ENCODE assay signal across 9 cellular contexts in the genomic region with DNA sequence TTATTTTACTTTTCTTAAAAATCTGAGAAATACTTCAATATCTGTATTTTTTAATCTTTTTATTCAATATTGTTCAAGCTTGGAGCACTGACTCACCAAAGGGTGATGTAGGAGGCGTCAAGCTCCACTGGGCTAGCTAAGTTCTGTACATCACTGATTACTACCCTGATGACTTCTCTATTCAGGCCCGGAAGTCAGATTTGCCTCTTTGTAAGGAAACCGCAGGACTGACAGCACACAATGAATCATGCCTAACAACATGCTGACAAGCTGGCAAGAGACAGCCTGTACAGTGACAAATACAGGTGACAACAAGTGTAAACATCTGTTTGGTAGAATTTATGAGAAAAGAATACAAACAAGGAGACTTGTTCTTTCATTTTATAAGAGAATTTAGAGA.
A peak's percentile ranks its signal among the peaks of the same experiment; 100 is the strongest.
DNase-seq lines count a peak whose midpoint lies in the region; ATAC-seq, FAIRE-seq and TF ChIP-seq lines count a peak whose summit lies in the region.
"Had no signal": no experiment of that assay in that cellular context is flagged by ENCODE, and none has a peak within 500 bp of the region (broad histone marks: within the 10 kb centered on the region; RNA-seq: fewer than 3 reads in every experiment).

No MANE protein-coding gene starts in this region.

- no peaks in the 10 kb centered on the region for H3K27me3 ChIP-seq in small intestine (ENCODE audit: control insufficient read depth in 2 of 2, insufficient read depth in 2 of 2, low read length in 2 of 2)
- no peaks in the 10 kb centered on the region for H3K27me3 ChIP-seq in GM23338 (ENCODE audit: insufficient read depth)
- H3K27me3 ChIP-seq: upper lobe of left lung had no signal

- DNase-seq in Caki2 (ENCODE audit: low read depth) (peak; percentile 74), NOMO-1 treated with dmso at 0.1 percent for 144 hours (lab: John Stamatoyannopoulos, UW; ENCODE audit: unreplicated experiment) (peak; percentile 21), astrocyte of the spinal cord (ENCODE audit: low read depth, low spot score) (peak; percentile 48), small intestine (peak; percentile 16), GM23338 (ENCODE audit: low spot score) (no peak), DMS79 (lab: John Stamatoyannopoulos, UW) (no peak)

- H4K20me1 ChIP-seq in GM23338 (replicated peaks; ENCODE audit: insufficient read depth): no peaks in the 10 kb centered on the region

- TF ChIP-seq CTCF in astrocyte of the spinal cord (IDR thresholded peaks at IDR 0.05; ENCODE audit: low read depth, low read length) (no peak), GM23338 (conservative IDR thresholded peaks at IDR 0.05; ENCODE audit: low read depth in 2 of 2) (no peak)

- no peak overlapping the region for H3K4me3 Mint-ChIP-seq in GM23338

- H3K4me2 ChIP-seq in GM23338: no peak overlapping the region

- H3K79me2 ChIP-seq in GM23338 (replicated peaks; ENCODE audit: insufficient read depth): no peaks in the 10 kb centered on the region

- no peak for FAIRE-seq in small intestine (lab: Jason Lieb, UNC)

- H3K4me1 Mint-ChIP-seq in GM23338: peaks cover 11% of the 10 kb centered on the region

- WGBS in small intestine, 3 donors: 42 to 57% (median 43%) methylated on average over 3 of the region's 3 CpGs

- H3K4me1 ChIP-seq in small intestine (ENCODE audit: control insufficient read depth in 2 of 2, insufficient read depth in 1 of 2, low read depth in 1 of 2, low read length in 1 of 2) (no peaks in the 10 kb centered on the region), GM23338 (ENCODE audit: insufficient read depth) (peaks cover 6% of the 10 kb centered on the region; the same call in 1 of the 2 replicates)
- H3K4me1 ChIP-seq: upper lobe of left lung had no signal

- ATAC-seq in GM19395 (IDR thresholded peaks at IDR 0.05; ENCODE audit: unreplicated experiment): peak; percentile 100
- peak; percentile 100 for ATAC-seq in HG03354 (IDR thresholded peaks at IDR 0.05; ENCODE audit: poor library complexity, severe bottlenecking, unreplicated experiment)
- no peak; the same call in 2 of the 3 replicates for ATAC-seq in GM23338

- no peaks in the 10 kb centered on the region for H3K27me3 Mint-ChIP-seq in GM23338 (ENCODE audit: insufficient read depth, low read depth, poor library complexity)

- H3K27ac Mint-ChIP-seq in GM23338: no peak overlapping the region

- H3K27ac ChIP-seq in small intestine (ENCODE audit: low read depth in 1 of 2, low read length in 1 of 2) (no peak overlapping the region), GM23338 (ENCODE audit: low read depth) (no peak overlapping the region)
- H3K27ac ChIP-seq: upper lobe of left lung had no signal

- no peaks in the 10 kb centered on the region for H3K9me2 ChIP-seq in GM23338 (ENCODE audit: insufficient read depth)

- H3K9me3 ChIP-seq in small intestine (ENCODE audit: control insufficient read depth, low read depth): no peaks in the 10 kb centered on the region
- H3K9me3 ChIP-seq: upper lobe of left lung had no signal

- H2AFZ ChIP-seq in GM23338: no peak overlapping the region

- no peak overlapping the region for H3K4me3 ChIP-seq in astrocyte of the spinal cord (ENCODE audit: low read depth, low read length)
- H3K4me3 ChIP-seq in small intestine (ENCODE audit: low read depth in 1 of 2, low read length in 2 of 2): no peak overlapping the region
- no peak overlapping the region for H3K4me3 ChIP-seq in GM23338
- H3K4me3 ChIP-seq: upper lobe of left lung had no signal

- H3K9me3 Mint-ChIP-seq in GM23338: no peaks in the 10 kb centered on the region

- no peaks in the 10 kb centered on the region for H3F3A ChIP-seq in GM23338 (replicated peaks; ENCODE audit: low read depth)

- in situ Hi-C loops in Caki2 (cut with HindIII; ENCODE audit: low pct_unique_long_range_greater_than_20kb, low sequenced_read_pairs): no loop called here
- in situ Hi-C loops in astrocyte of the spinal cord (cut with HindIII; ENCODE audit: low sequenced_read_pairs): no loop called here

- H3K36me3 Mint-ChIP-seq in GM23338 (ENCODE audit: low read depth): no peaks in the 10 kb centered on the region

- H3K36me3 ChIP-seq in small intestine (ENCODE audit: control insufficient read depth in 2 of 2, insufficient read depth in 2 of 2, low read length in 2 of 2) (no peaks in the 10 kb centered on the region), GM23338 (ENCODE audit: insufficient read depth) (no peaks in the 10 kb centered on the region)
- H3K36me3 ChIP-seq: upper lobe of left lung had no signal

TF ChIP-seq in GM23338, 12 proteins besides CTCF, POLR2A, EP300 and RAD21 (continues in another document):
- TF ChIP-seq, protein P1, sequence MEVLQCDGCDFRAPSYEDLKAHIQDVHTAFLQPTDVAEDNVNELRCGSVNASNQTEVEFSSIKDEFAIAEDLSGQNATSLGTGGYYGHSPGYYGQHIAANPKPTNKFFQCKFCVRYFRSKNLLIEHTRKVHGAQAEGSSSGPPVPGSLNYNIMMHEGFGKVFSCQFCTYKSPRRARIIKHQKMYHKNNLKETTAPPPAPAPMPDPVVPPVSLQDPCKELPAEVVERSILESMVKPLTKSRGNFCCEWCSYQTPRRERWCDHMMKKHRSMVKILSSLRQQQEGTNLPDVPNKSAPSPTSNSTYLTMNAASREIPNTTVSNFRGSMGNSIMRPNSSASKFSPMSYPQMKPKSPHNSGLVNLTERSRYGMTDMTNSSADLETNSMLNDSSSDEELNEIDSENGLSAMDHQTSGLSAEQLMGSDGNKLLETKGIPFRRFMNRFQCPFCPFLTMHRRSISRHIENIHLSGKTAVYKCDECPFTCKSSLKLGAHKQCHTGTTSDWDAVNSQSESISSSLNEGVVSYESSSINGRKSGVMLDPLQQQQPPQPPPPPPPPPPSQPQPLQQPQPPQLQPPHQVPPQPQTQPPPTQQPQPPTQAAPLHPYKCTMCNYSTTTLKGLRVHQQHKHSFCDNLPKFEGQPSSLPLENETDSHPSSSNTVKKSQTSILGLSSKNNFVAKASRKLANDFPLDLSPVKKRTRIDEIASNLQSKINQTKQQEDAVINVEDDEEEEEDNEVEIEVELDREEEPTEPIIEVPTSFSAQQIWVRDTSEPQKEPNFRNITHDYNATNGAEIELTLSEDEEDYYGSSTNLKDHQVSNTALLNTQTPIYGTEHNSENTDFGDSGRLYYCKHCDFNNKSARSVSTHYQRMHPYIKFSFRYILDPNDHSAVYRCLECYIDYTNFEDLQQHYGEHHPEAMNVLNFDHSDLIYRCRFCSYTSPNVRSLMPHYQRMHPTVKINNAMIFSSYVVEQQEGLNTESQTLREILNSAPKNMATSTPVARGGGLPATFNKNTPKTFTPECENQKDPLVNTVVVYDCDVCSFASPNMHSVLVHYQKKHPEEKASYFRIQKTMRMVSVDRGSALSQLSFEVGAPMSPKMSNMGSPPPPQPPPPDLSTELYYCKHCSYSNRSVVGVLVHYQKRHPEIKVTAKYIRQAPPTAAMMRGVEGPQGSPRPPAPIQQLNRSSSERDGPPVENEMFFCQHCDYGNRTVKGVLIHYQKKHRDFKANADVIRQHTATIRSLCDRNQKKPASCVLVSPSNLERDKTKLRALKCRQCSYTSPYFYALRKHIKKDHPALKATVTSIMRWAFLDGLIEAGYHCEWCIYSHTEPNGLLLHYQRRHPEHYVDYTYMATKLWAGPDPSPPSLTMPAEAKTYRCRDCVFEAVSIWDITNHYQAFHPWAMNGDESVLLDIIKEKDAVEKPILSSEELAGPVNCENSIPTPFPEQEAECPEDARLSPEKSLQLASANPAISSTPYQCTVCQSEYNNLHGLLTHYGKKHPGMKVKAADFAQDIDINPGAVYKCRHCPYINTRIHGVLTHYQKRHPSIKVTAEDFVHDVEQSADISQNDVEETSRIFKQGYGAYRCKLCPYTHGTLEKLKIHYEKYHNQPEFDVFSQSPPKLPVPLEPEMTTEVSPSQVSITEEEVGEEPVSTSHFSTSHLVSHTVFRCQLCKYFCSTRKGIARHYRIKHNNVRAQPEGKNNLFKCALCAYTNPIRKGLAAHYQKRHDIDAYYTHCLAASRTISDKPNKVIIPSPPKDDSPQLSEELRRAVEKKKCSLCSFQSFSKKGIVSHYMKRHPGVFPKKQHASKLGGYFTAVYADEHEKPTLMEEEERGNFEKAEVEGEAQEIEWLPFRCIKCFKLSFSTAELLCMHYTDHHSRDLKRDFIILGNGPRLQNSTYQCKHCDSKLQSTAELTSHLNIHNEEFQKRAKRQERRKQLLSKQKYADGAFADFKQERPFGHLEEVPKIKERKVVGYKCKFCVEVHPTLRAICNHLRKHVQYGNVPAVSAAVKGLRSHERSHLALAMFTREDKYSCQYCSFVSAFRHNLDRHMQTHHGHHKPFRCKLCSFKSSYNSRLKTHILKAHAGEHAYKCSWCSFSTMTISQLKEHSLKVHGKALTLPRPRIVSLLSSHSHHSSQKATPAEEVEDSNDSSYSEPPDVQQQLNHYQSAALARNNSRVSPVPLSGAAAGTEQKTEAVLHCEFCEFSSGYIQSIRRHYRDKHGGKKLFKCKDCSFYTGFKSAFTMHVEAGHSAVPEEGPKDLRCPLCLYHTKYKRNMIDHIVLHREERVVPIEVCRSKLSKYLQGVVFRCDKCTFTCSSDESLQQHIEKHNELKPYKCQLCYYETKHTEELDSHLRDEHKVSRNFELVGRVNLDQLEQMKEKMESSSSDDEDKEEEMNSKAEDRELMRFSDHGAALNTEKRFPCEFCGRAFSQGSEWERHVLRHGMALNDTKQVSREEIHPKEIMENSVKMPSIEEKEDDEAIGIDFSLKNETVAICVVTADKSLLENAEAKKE (CRISPR knock-in tag; IDR thresholded peaks at IDR 0.05): no peak
- TF ChIP-seq, protein P2, sequence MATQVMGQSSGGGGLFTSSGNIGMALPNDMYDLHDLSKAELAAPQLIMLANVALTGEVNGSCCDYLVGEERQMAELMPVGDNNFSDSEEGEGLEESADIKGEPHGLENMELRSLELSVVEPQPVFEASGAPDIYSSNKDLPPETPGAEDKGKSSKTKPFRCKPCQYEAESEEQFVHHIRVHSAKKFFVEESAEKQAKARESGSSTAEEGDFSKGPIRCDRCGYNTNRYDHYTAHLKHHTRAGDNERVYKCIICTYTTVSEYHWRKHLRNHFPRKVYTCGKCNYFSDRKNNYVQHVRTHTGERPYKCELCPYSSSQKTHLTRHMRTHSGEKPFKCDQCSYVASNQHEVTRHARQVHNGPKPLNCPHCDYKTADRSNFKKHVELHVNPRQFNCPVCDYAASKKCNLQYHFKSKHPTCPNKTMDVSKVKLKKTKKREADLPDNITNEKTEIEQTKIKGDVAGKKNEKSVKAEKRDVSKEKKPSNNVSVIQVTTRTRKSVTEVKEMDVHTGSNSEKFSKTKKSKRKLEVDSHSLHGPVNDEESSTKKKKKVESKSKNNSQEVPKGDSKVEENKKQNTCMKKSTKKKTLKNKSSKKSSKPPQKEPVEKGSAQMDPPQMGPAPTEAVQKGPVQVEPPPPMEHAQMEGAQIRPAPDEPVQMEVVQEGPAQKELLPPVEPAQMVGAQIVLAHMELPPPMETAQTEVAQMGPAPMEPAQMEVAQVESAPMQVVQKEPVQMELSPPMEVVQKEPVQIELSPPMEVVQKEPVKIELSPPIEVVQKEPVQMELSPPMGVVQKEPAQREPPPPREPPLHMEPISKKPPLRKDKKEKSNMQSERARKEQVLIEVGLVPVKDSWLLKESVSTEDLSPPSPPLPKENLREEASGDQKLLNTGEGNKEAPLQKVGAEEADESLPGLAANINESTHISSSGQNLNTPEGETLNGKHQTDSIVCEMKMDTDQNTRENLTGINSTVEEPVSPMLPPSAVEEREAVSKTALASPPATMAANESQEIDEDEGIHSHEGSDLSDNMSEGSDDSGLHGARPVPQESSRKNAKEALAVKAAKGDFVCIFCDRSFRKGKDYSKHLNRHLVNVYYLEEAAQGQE (IDR thresholded peaks at IDR 0.05; ENCODE audit: unreplicated experiment): no peak

Comparison
In these comparisons a context has a peak if more than half of its experiments do, and no peak if none do; other contexts are left out.
1. DNase-seq: peak in Caki2 (single experiment), NOMO-1 treated with dmso at 0.1 percent for 144 hours (single experiment), astrocyte of the spinal cord (single experiment) and small intestine (single experiment); none in GM23338 (single experiment) and DMS79 (single experiment).